Comparison of ENCODE assay signal across 16 cellular contexts in the genomic region with DNA sequence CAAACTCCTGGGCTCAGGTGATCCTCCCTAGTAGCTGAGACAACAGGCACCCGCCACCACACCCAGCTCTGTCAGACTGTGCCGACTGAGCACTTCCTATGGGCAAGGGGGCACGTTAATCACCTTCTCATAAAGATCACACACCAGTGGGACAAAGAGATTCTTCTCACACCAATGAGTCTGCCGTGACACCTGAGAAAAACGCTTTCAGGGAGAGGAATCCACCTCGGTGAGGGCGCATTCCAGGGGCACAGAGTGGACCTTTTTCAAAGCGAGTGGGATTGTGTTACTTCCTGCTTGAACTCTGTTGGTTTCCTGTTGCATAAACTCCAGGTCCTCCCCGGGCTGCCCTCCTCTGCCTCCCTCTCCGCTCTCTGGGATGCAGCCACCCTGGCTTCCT. TPM values are rescaled to one million over a fixed set of nuclear protein-coding genes. Genes with fewer than 3 reads are reported as not detected.
A peak's percentile ranks its signal among the peaks of the same experiment; 100 is the strongest.
DNase-seq lines count a peak whose midpoint lies in the region; ATAC-seq and TF ChIP-seq lines count a peak whose summit lies in the region.
"Had no signal": no experiment of that assay in that cellular context is flagged by ENCODE, and none has a peak within 500 bp of the region (broad histone marks: within the 10 kb centered on the region; RNA-seq: fewer than 3 reads in every experiment).

No MANE protein-coding gene starts in this region.

- H3K9me3 ChIP-seq in CD8-positive, alpha-beta T cell (ENCODE audit: low read length), result no peaks in the 10 kb centered on the region
- H3K9me3 ChIP-seq: tibial artery had no signal

- intact Hi-C loops in CD8-positive, alpha-beta T cell (cut with DNase I, micrococcal nuclease), result no loop called here

- no peak overlapping the region for H3K4me3 ChIP-seq in CD8-positive, alpha-beta T cell (ENCODE audit: low read depth, low read length)
- no peak overlapping the region for H3K4me3 ChIP-seq in choroid plexus epithelial cell (ENCODE audit: low read depth, low read length)
- H3K4me3 ChIP-seq: K562, PC-9, tibial artery had no signal

- no peaks in the 10 kb centered on the region for H3K27me3 Mint-ChIP-seq in CD8-positive, alpha-beta T cell (ENCODE audit: low read depth)
- peaks cover 3 to 4% of the 10 kb centered on the region in 2 donors for H3K27me3 Mint-ChIP-seq in natural killer cell treated with Interleukin-12 subunit alpha and Interleukin-12 subunit beta and Interleukin-15 and Interleukin-18, amount 100 ng/mL, for 72 hours

- DNase-seq in CD8-positive, alpha-beta T cell, result no peak
- peak; percentile 40 to 53 for DNase-seq in Kasumi-1 (lab: John Stamatoyannopoulos, UW)
- peak; percentile 46 for DNase-seq in choroid plexus epithelial cell (ENCODE audit: low read depth)
- no peak for DNase-seq in natural killer cell treated with Interleukin-12 subunit alpha and Interleukin-12 subunit beta and Interleukin-15 and Interleukin-18, amount 100 ng/mL, for 72 hours (ENCODE audit: low spot score)
- DNase-seq in HT-29 (ENCODE audit: low spot score), result no peak
- DNase-seq in cerebellum (ENCODE audit: low spot score), result no peak
- DNase-seq: head of caudate nucleus, kidney glomerular epithelial cell, NCI-H446 treated with DMSO at 0.1 percent for 48 hours, tibial artery had no signal

- CTCF ChIA-PET in CD8-positive, alpha-beta T cell (lab: Charles Lee), result no interaction called here

- H3K36me3 Mint-ChIP-seq in CD8-positive, alpha-beta T cell, result no peaks in the 10 kb centered on the region
- H3K36me3 Mint-ChIP-seq in natural killer cell treated with Interleukin-12 subunit alpha and Interleukin-12 subunit beta and Interleukin-15 and Interleukin-18, amount 100 ng/mL, for 72 hours, result no peaks in the 10 kb centered on the region
- H3K36me3 Mint-ChIP-seq: CD4-positive, CD25-positive, alpha-beta regulatory T cell had no signal

- ATAC-seq in CD8-positive, alpha-beta T cell, result no peak
- ATAC-seq in natural killer cell treated with Interleukin-12 subunit alpha and Interleukin-12 subunit beta and Interleukin-15 and Interleukin-18, amount 100 ng/mL, for 72 hours, result peak; percentile 55 to 56
- ATAC-seq in GM19452 (IDR thresholded peaks at IDR 0.05; ENCODE audit: unreplicated experiment) (no peak), HG03139 (IDR thresholded peaks at IDR 0.05; ENCODE audit: unreplicated experiment) (no peak)
- ATAC-seq: activated CD4-positive, CD25-positive, alpha-beta regulatory T cell treated with anti-CD3 and anti-CD28 coated beads, Interleukin-2, amount 50 U/mL, for 24 hours; K562 had no signal

- no peaks in the 10 kb centered on the region for H3K9me3 Mint-ChIP-seq in CD8-positive, alpha-beta T cell
- no peaks in the 10 kb centered on the region for H3K9me3 Mint-ChIP-seq in natural killer cell treated with Interleukin-12 subunit alpha and Interleukin-12 subunit beta and Interleukin-15 and Interleukin-18, amount 100 ng/mL, for 72 hours

- TF ChIP-seq CTCF in CD8-positive, alpha-beta T cell (IDR thresholded peaks at IDR 0.05), result no peak
- TF ChIP-seq CTCF in choroid plexus epithelial cell (conservative IDR thresholded peaks at IDR 0.05; ENCODE audit: low read depth, low read length), result no peak

- peaks cover 6% of the 10 kb centered on the region for H3K4me1 ChIP-seq in CD8-positive, alpha-beta T cell (ENCODE audit: insufficient read depth, low read length)
- H3K4me1 ChIP-seq: tibial artery had no signal

- H3K4me3 Mint-ChIP-seq in CD8-positive, alpha-beta T cell, result peak overlapping the region; percentile 29
- peak overlapping the region; percentile 45 for H3K4me3 Mint-ChIP-seq in natural killer cell treated with Interleukin-12 subunit alpha and Interleukin-12 subunit beta and Interleukin-15 and Interleukin-18, amount 100 ng/mL, for 72 hours
- H3K4me3 Mint-ChIP-seq: CD4-positive, CD25-positive, alpha-beta regulatory T cell had no signal

- peaks cover 7% of the 10 kb centered on the region for H3K4me1 Mint-ChIP-seq in CD8-positive, alpha-beta T cell (ENCODE audit: low read depth)
- H3K4me1 Mint-ChIP-seq in natural killer cell treated with Interleukin-12 subunit alpha and Interleukin-12 subunit beta and Interleukin-15 and Interleukin-18, amount 100 ng/mL, for 72 hours (ENCODE audit: low read depth in 2 of 2), result peaks cover 0 to 8% of the 10 kb centered on the region in 2 donors

- no peak overlapping the region for H3K27ac Mint-ChIP-seq in CD8-positive, alpha-beta T cell
- peak overlapping the region in 1 of 2 donors; percentile 43 for H3K27ac Mint-ChIP-seq in natural killer cell treated with Interleukin-12 subunit alpha and Interleukin-12 subunit beta and Interleukin-15 and Interleukin-18, amount 100 ng/mL, for 72 hours

- H3K27ac ChIP-seq in CD8-positive, alpha-beta T cell (ENCODE audit: low read depth, low read length), result no peak overlapping the region
- H3K27ac ChIP-seq: PC-9, tibial artery had no signal

- H3K36me3 ChIP-seq in CD8-positive, alpha-beta T cell (ENCODE audit: insufficient read depth, low read length), result no peaks in the 10 kb centered on the region
- H3K36me3 ChIP-seq: tibial artery had no signal

- H3K27me3 ChIP-seq in CD8-positive, alpha-beta T cell (ENCODE audit: insufficient read depth, low read length), result no peaks in the 10 kb centered on the region
- H3K27me3 ChIP-seq: tibial artery had no signal

- POLR2A ChIA-PET in CD8-positive, alpha-beta T cell (lab: Charles Lee), result no interaction called here

RNA-seq across cellular contexts. Expression of gene SCARB1, which starts 17.5 kb away (rescaled TPM):
- 1 to 10 TPM; 3.0 to 3.2 TPM for total RNA-seq in CD8-positive, alpha-beta T cell
- total RNA-seq in natural killer cell treated with Interleukin-12 subunit alpha and Interleukin-12 subunit beta and Interleukin-15 and Interleukin-18, amount 100 ng/mL, for 72 hours, result 10 to 100 TPM in 1 of 2 donors, 1 to 10 TPM in 1; 10.0 to 45.6 TPM
- 83.9 and 84.9 TPM in 2 replicates for total RNA-seq in HT-29 (2014; rRNA removed; shearing (Covaris generic))
- 11.4 TPM for total RNA-seq in cerebellum

RNA-seq across cellular contexts. Expression of gene UBC, which starts 33.3 kb away (rescaled TPM):
- 1,000 to 10,000 TPM; 1,771 to 1,786 TPM for total RNA-seq in CD8-positive, alpha-beta T cell
- 1,000 to 10,000 TPM in 1 of 2 donors, 100 to 1,000 TPM in 1; 691 to 1,324 TPM for total RNA-seq in natural killer cell treated with Interleukin-12 subunit alpha and Interleukin-12 subunit beta and Interleukin-15 and Interleukin-18, amount 100 ng/mL, for 72 hours
- total RNA-seq in HT-29 (2014; rRNA removed; shearing (Covaris generic)), result 1,727 and 1,789 TPM in 2 replicates
- total RNA-seq in cerebellum, result 507 TPM

Comparison
In these comparisons a context has a peak if more than half of its experiments do, and no peak if none do; other contexts are left out.
1. ATAC-seq: peak in natural killer cell treated with Interleukin-12 subunit alpha and Interleukin-12 subunit beta and Interleukin-15 and Interleukin-18, amount 100 ng/mL, for 72 hours (2 of 2); none in CD8-positive, alpha-beta T cell (single experiment), GM19452 (single experiment) and HG03139 (single experiment).
2. DNase-seq: peak in Kasumi-1 (2 of 2) and choroid plexus epithelial cell (single experiment); none in CD8-positive, alpha-beta T cell (0 of 7), natural killer cell treated with Interleukin-12 subunit alpha and Interleukin-12 subunit beta and Interleukin-15 and Interleukin-18, amount 100 ng/mL, for 72 hours (single experiment), HT-29 (single experiment) and cerebellum (single experiment).